Comparison of ENCODE assay signal across 8 cellular contexts in genomic region chr19:38336638-38337359, GRCh38. TPM values are rescaled to one million over a fixed set of nuclear protein-coding genes. Genes with fewer than 3 reads are reported as not detected.
DNase-seq lines count a peak whose midpoint lies in the region; ATAC-seq and TF ChIP-seq lines count a peak whose summit lies in the region.

No MANE protein-coding gene starts in this region.

- peak overlapping the region; percentile 84 for H3K27ac ChIP-seq in CD8-positive, alpha-beta T cell (ENCODE audit: low read depth, low read length)

- no peaks in the 10 kb centered on the region for H3K9me3 ChIP-seq in CD8-positive, alpha-beta T cell (ENCODE audit: low read length)

- H3K4me1 ChIP-seq in CD8-positive, alpha-beta T cell (ENCODE audit: insufficient read depth, low read length) = peaks cover 10% of the 10 kb centered on the region

- H3K27ac Mint-ChIP-seq in CD8-positive, alpha-beta T cell = peak overlapping the region; percentile 97
- H3K27ac Mint-ChIP-seq in memory B cell = peak overlapping the region; percentile 95

- peaks cover 17% of the 10 kb centered on the region for H3K4me1 Mint-ChIP-seq in CD8-positive, alpha-beta T cell (ENCODE audit: low read depth)
- H3K4me1 Mint-ChIP-seq in memory B cell = peaks cover 18% of the 10 kb centered on the region

- H3K9me3 Mint-ChIP-seq in CD8-positive, alpha-beta T cell = no peaks in the 10 kb centered on the region
- no peaks in the 10 kb centered on the region for H3K9me3 Mint-ChIP-seq in memory B cell

- H3K4me3 ChIP-seq in CD8-positive, alpha-beta T cell (ENCODE audit: low read depth, low read length) = peak overlapping the region; percentile 94

- no peak for TF ChIP-seq CTCF in CD8-positive, alpha-beta T cell (IDR thresholded peaks at IDR 0.05)

- no peaks in the 10 kb centered on the region for H3K27me3 ChIP-seq in CD8-positive, alpha-beta T cell (ENCODE audit: insufficient read depth, low read length)

- H3K4me3 Mint-ChIP-seq in CD8-positive, alpha-beta T cell = peak overlapping the region; percentile 89
- peak overlapping the region; percentile 96 for H3K4me3 Mint-ChIP-seq in memory B cell

- peak; percentile 65 for ATAC-seq in CD8-positive, alpha-beta T cell
- peak; percentile 26 for ATAC-seq in GM19468 (IDR thresholded peaks at IDR 0.05; ENCODE audit: extremely low read depth, unreplicated experiment)
- peak; percentile 62 for ATAC-seq in memory B cell (ENCODE audit: low read depth)

- peak; percentile 88 to 95 (median 93) for DNase-seq in CD8-positive, alpha-beta T cell
- peak; percentile 100 for DNase-seq in HT-29 (ENCODE audit: low spot score)
- peak; percentile 66 for DNase-seq in NK-92 (lab: John Stamatoyannopoulos, UW; ENCODE audit: unreplicated experiment)
- peak; percentile 88 to 89 for DNase-seq in activated CD8-positive, alpha-beta memory T cell treated with anti-CD3 and anti-CD28 coated beads for 1 hour (ENCODE audit: extremely low read depth in 1 of 2, low read depth in 1 of 2)
- peak; percentile 92 for DNase-seq in effector CD8-positive, alpha-beta T cell (lab: John Stamatoyannopoulos, UW)
- DNase-seq in memory B cell (ENCODE audit: low spot score in 2 of 2) = peak; percentile 93 to 95
- peak; percentile 93 to 97 (median 95) for DNase-seq in stimulated activated CD4-positive, alpha-beta T cell treated with anti-CD3 and anti-CD28 coated beads, TNF-alpha, amount 100 ng/mL, for 48 hours (ENCODE audit: low read depth in 3 of 3)

- no peaks in the 10 kb centered on the region for H3K36me3 ChIP-seq in CD8-positive, alpha-beta T cell (ENCODE audit: insufficient read depth, low read length)

- peaks cover 14% of the 10 kb centered on the region for H3K36me3 Mint-ChIP-seq in CD8-positive, alpha-beta T cell
- peaks cover 9% of the 10 kb centered on the region for H3K36me3 Mint-ChIP-seq in memory B cell

- POLR2A ChIA-PET in CD8-positive, alpha-beta T cell (lab: Charles Lee) = interaction anchor here (1.0 to 2.1 kb wide), 4 partner anchors 37 to 430 kb away, joined by 5 to 20 read pairs (median 7); partner anchors contain the start of genes FAM98C, PSMD8, SIPA1L3 and WDR87

- intact Hi-C loops in CD8-positive, alpha-beta T cell (cut with DNase I, micrococcal nuclease) = loop anchor here (1.0 to 5.0 kb wide), 15 partner anchors 20 to 1004 kb away; partner anchors contain the start of genes ACTN4 (in 1 of the 2), FAM98C (in 1 of the 2), GGN (in 1 of the 2) and MRPS12 (in 1 of the 2)

- no peaks in the 10 kb centered on the region for H3K27me3 Mint-ChIP-seq in CD8-positive, alpha-beta T cell (ENCODE audit: low read depth)
- no peaks in the 10 kb centered on the region for H3K27me3 Mint-ChIP-seq in memory B cell

- CTCF ChIA-PET in CD8-positive, alpha-beta T cell (lab: Charles Lee) = interaction anchor here (0.9 to 5.3 kb wide), 6 partner anchors 37 to 435 kb away, joined by 3 to 62 read pairs (median 12); partner anchors contain the start of gene PSMD8

RNA-seq across cellular contexts. Expression of gene CATSPERG, which starts 1.2 kb away (rescaled TPM):
- total RNA-seq in CD8-positive, alpha-beta T cell = 10 to 100 TPM; 15.3 TPM
- 4.0 and 10.5 TPM in 2 replicates for total RNA-seq in HT-29 (2014; rRNA removed; shearing (Covaris generic))

RNA-seq across cellular contexts. Expression of gene KCNK6, which starts 17.2 kb away (rescaled TPM):
- total RNA-seq in CD8-positive, alpha-beta T cell = 1 to 10 TPM; 3.3 to 3.4 TPM
- total RNA-seq in HT-29 (2014; rRNA removed; shearing (Covaris generic)) = 10.3 and 13.9 TPM in 2 replicates

RNA-seq across cellular contexts. Expression of gene YIF1B, which starts 21.1 kb away (rescaled TPM):
- total RNA-seq in CD8-positive, alpha-beta T cell = 10 to 100 TPM; 12.0 to 13.0 TPM
- total RNA-seq in HT-29 (2014; rRNA removed; shearing (Covaris generic)) = 137 and 149 TPM in 2 replicates

RNA-seq across cellular contexts. Expression of gene C19orf33, which starts 32.7 kb away (rescaled TPM):
- not detected for total RNA-seq in CD8-positive, alpha-beta T cell
- total RNA-seq in HT-29 (2014; rRNA removed; shearing (Covaris generic)) = 1,318 and 1,477 TPM in 2 replicates

RNA-seq across cellular contexts. Expression of gene PSMD8, which starts 37.6 kb away (rescaled TPM):
- total RNA-seq in CD8-positive, alpha-beta T cell = 10 to 100 TPM; 71.5 to 75.1 TPM
- total RNA-seq in HT-29 (2014; rRNA removed; shearing (Covaris generic)) = 627 and 640 TPM in 2 replicates

Comparison
In these comparisons a context has a peak if more than half of its experiments do, and no peak if none do; other contexts are left out.
1. Peak in every context shown above with its lines: DNase-seq, ATAC-seq, H3K4me3 ChIP-seq and H3K27ac ChIP-seq.